Comparison of ENCODE assay signal across 8 cellular contexts in genomic region chr19:11035441-11036377, GRCh38. TPM values are rescaled to one million over a fixed set of nuclear protein-coding genes. Genes with fewer than 3 reads are reported as not detected.
A peak's percentile ranks its signal among the peaks of the same experiment; 100 is the strongest.
DNase-seq lines count a peak whose midpoint lies in the region; ATAC-seq, FAIRE-seq and TF ChIP-seq lines count a peak whose summit lies in the region.

No MANE protein-coding gene starts in this region.

- peak; percentile 83 for TF ChIP-seq CTCF in WI38 (IDR thresholded peaks at IDR 0.05; ENCODE audit: low read depth, low read length)
- TF ChIP-seq CTCF in bronchial epithelial cell (IDR thresholded peaks at IDR 0.05; ENCODE audit: insufficient read depth, low read length, severe bottlenecking): peak; percentile 98
- peak; percentile 90 for TF ChIP-seq CTCF in kidney (IDR thresholded peaks at IDR 0.05; ENCODE audit: borderline replicate concordance, extremely low read depth, insufficient read depth)

- no peak overlapping the region for H3K4me3 ChIP-seq in WI38 (ENCODE audit: low read depth, low read length)
- no peak overlapping the region for H3K4me3 ChIP-seq in bronchial epithelial cell (ENCODE audit: low read depth, low read length)
- no peak overlapping the region for H3K4me3 ChIP-seq in kidney (ENCODE audit: low read length in 2 of 2)

- ATAC-seq in HG02943 (IDR thresholded peaks at IDR 0.05; ENCODE audit: low read depth, unreplicated experiment): peak; percentile 58

- peaks cover 38% of the 10 kb centered on the region for H3K36me3 ChIP-seq in bronchial epithelial cell (ENCODE audit: control insufficient read depth, insufficient read depth, low read length)
- peaks cover 26 to 47% of the 10 kb centered on the region in 2 donors for H3K36me3 ChIP-seq in kidney (ENCODE audit: control insufficient read depth in 1 of 2, insufficient read depth in 2 of 2, low read length in 2 of 2)

- peak; percentile 88 for FAIRE-seq in bronchial epithelial cell (lab: Jason Lieb, UNC)
- FAIRE-seq in kidney (lab: Jason Lieb, UNC): no peak

- no peaks in the 10 kb centered on the region for H3K4me1 ChIP-seq in kidney (ENCODE audit: control insufficient read depth in 1 of 2, insufficient read depth in 1 of 2, low read depth in 1 of 2, low read length in 2 of 2)

- H3K9ac ChIP-seq in kidney (ENCODE audit: low read length in 2 of 2): peak overlapping the region in 1 of 2 donors; percentile 26

- intact Hi-C loops in kidney (cut with DNase I): loop anchor here (10.0 kb wide), 3 partner anchors 89 to 449 kb away; partner anchors contain the start of gene ELAVL3

- no peak overlapping the region for H3K27ac ChIP-seq in kidney (ENCODE audit: low read depth in 2 of 2, low read length in 2 of 2)

- DNase-seq in NCI-H187 (lab: John Stamatoyannopoulos, UW) (peak; percentile 33 to 38), NCI-H187 treated with DMSO at 0.1 percent for 48 hours (lab: John Stamatoyannopoulos, UW) (no peak), NCI-H2196 (lab: John Stamatoyannopoulos, UW; ENCODE audit: unreplicated experiment) (peak; percentile 91), bronchial epithelial cell (ENCODE audit: low read depth) (peak; percentile 83), kidney (peak; percentile 95)
- peak; percentile 69 to 78 (median 74) for DNase-seq in stimulated activated CD4-positive, alpha-beta T cell treated with anti-CD3 and anti-CD28 coated beads, Interleukin-1b, Interleukin-23, amount 100 ng/mL, for 24 hours (ENCODE audit: low read depth in 4 of 4, low spot score in 1 of 4)

- no peaks in the 10 kb centered on the region for H3K9me3 ChIP-seq in kidney (ENCODE audit: control insufficient read depth in 1 of 2, low read length in 2 of 2)

- H3K27me3 ChIP-seq in bronchial epithelial cell (ENCODE audit: control insufficient read depth, insufficient read depth, low read length): no peaks in the 10 kb centered on the region

RNA-seq across cellular contexts. Expression of gene LDLR, which starts 53.6 kb away (rescaled TPM):
- total RNA-seq in bronchial epithelial cell (72.7 and 109 TPM in 2 replicates), kidney (42.4 TPM)
- polyA plus RNA-seq in kidney (ENCODE audit: insufficient read depth, low read depth, low replicate concordance): 17.6 TPM
